ENCODE assay signal across 8 cellular contexts in genomic region chr3:121749276-121750086, GRCh38. TPM values are rescaled to one million over a fixed set of nuclear protein-coding genes. Genes with fewer than 3 reads are reported as not detected.
DNase-seq lines count a peak whose midpoint lies in the region; ATAC-seq, FAIRE-seq and TF ChIP-seq lines count a peak whose summit lies in the region.

Gene GOLGB1, minus strand, starts transcription at chr3:121749741. Its CDS starts 18,770 bp downstream, at chr3:121730971.

- no peak within 1 kb of the TSS; the same call in 1 of the 2 replicates for H2BK12ac ChIP-seq in H1 (ENCODE audit: low read depth, low read length)

- H3K9ac ChIP-seq in H1 (replicated peaks in 1 of 4; ENCODE audit: extremely low read depth in 1 of 4, low read depth in 3 of 4, low read length in 3 of 4), result peak within 1 kb of the TSS; percentile 61 to 97 (median 96)

- no peak for TF ChIP-seq CTCF in H1 (IDR thresholded peaks at IDR 0.05; ENCODE audit: control extremely low read depth in 1 of 3, insufficient read depth in 1 of 3, low read depth in 1 of 3, low read length in 3 of 3)

- peaks cover 0 to 2% of the 10 kb centered on the region in 2 experiments for H4K20me1 ChIP-seq in H1 (replicated peaks in 1 of 2; ENCODE audit: control insufficient read depth in 1 of 2, insufficient read depth in 2 of 2, low read length in 2 of 2)

- H4K8ac ChIP-seq in H1 (ENCODE audit: extremely low read depth, insufficient read depth, low read length), result peak within 1 kb of the TSS; percentile 98

- no peaks in the 10 kb centered on the region for H3K27me3 ChIP-seq in H1 (replicated peaks in 1 of 4; ENCODE audit: control insufficient read depth in 3 of 4, extremely low read depth in 1 of 4, insufficient read depth in 3 of 4, low read length in 3 of 4)

- 0 out of 2 replicates have a peak within 1 kb of the TSS, but pooled peaks have one; percentile 73 for H3K18ac ChIP-seq in H1 (ENCODE audit: extremely low read depth, low read length)

- TF ChIP-seq RAD21 in H1 (IDR thresholded peaks at IDR 0.05 in 1 of 2, conservative IDR thresholded peaks at IDR 0.05 in 1 of 2; ENCODE audit: low read depth in 2 of 2, low read length in 2 of 2), result no peak

- no peaks in the 10 kb centered on the region for H3K9me3 ChIP-seq in H1 (ENCODE audit: insufficient read depth in 2 of 2, low read depth in 1 of 2, low read length in 1 of 2)

- no peak within 1 kb of the TSS for H3K56ac ChIP-seq in H1 (replicated peaks; ENCODE audit: insufficient read length, low read depth, low read length)

- 2% methylated on average over 50 of the region's 51 CpGs; no CpG with 5 or more reads in 1 of the 2 experiments for WGBS in H1 (ENCODE audit: extremely low coverage in 1 of 2, insufficient coverage in 1 of 2, insufficient read length in 1 of 2, insufficient replicate concordance in 2 of 2, low coverage in 1 of 2, low lambda C conversion rate in 2 of 2, missing lambda C conversion rate in 1 of 2), 2 experiments

- TF ChIP-seq POLR2A in H1 (IDR thresholded peaks at IDR 0.05; ENCODE audit: control extremely low read depth in 1 of 2, low read depth in 2 of 2, low read length in 2 of 2), result peak; percentile 99 to 100

- ATAC-seq in GM21360 (IDR thresholded peaks at IDR 0.05; ENCODE audit: unreplicated experiment), result peak; percentile 95

- H2AK5ac ChIP-seq in H1 (ENCODE audit: low read depth, low read length), result no peak within 1 kb of the TSS

- no peak within 1 kb of the TSS; the same call in 1 of the 2 replicates for H2BK15ac ChIP-seq in H1 (ENCODE audit: low read length)

- H3K36me3 ChIP-seq in H1 (ENCODE audit: control insufficient read depth in 2 of 4, insufficient read depth in 4 of 4, low read length in 3 of 4), result no peaks in the 10 kb centered on the region

- POLR2A ChIA-PET in H1 (lab: Charles Lee; ENCODE audit: partially characterized antibody), result interaction anchor here (0.6 to 3.1 kb wide), 16 partner anchors 10 to 1676 kb away, joined by 3 to 8 read pairs (median 4); partner anchors contain the start of gene POLQ

- CTCF ChIA-PET in H1 (lab: Charles Lee; ENCODE audit: partially characterized antibody), result interaction anchor here (1.1 kb wide), 1 partner anchor 22 kb away, joined by 4 read pairs; no protein-coding TSS in a partner anchor

- H4K5ac ChIP-seq in H1 (ENCODE audit: insufficient read length, low read depth, low read length), result peak within 1 kb of the TSS; percentile 55

- H3K27ac ChIP-seq in H1 (ENCODE audit: low read depth, low read length), result peak within 1 kb of the TSS; percentile 93

- TF ChIP-seq EP300 in H1 (IDR thresholded peaks at IDR 0.05; ENCODE audit: borderline replicate concordance in 1 of 2, low read depth in 2 of 2, low read length in 2 of 2), result no peak

- H3K4me3 ChIP-seq in H1 (ENCODE audit: extremely low read depth in 1 of 4, insufficient read depth in 2 of 4, low read depth in 3 of 4, low read length in 4 of 4), result peak within 1 kb of the TSS; percentile 81 to 98 (median 92)

- H3K4ac ChIP-seq in H1 (replicated peaks; ENCODE audit: insufficient read length, low read depth, low read length), result peak within 1 kb of the TSS; percentile 6

- FAIRE-seq in H1 (lab: Jason Lieb, UNC), result peak; percentile 99

- H3K23ac ChIP-seq in H1 (ENCODE audit: insufficient read length), result no peak within 1 kb of the TSS

- H3K79me2 ChIP-seq in H1 (ENCODE audit: control insufficient read depth in 1 of 2, insufficient read depth in 2 of 2, low read length in 2 of 2), result peaks cover 0 to 33% of the 10 kb centered on the region in 2 experiments; a peak in 2 of 4 replicates

- peaks cover 9% of the 10 kb centered on the region for H3K23me2 ChIP-seq in H1 (ENCODE audit: low read depth, low read length)

- DNase-seq in COLO829 (ENCODE audit: low spot score), result peak; percentile 99
- DNase-seq in HT-29 (ENCODE audit: low spot score), result peak; percentile 100
- DNase-seq in NK-92 treated with Interleukin-12 subunit alpha and Interleukin-12 subunit beta, amount 100 ng/mL, for 24 hours (lab: John Stamatoyannopoulos, UW), result peak; percentile 99
- peak; percentile 93 for DNase-seq in activated CD8-positive, alpha-beta memory T cell treated with anti-CD3 and anti-CD28 coated beads for 24 hours
- DNase-seq in H1 (ENCODE audit: low read depth in 1 of 2, low spot score in 2 of 2), result peak; percentile 92 to 94
- peak; percentile 100 for DNase-seq in medulla oblongata (ENCODE audit: extremely low spot score)
- DNase-seq in stimulated activated CD8-positive, alpha-beta memory T cell treated with anti-CD3 and anti-CD28 coated beads, Interleukin-12 subunit alpha, Interleukin-12 subunit beta, amount 100 ng/mL, for 1 hour (ENCODE audit: low read depth), result peak; percentile 86

- H3K79me1 ChIP-seq in H1 (ENCODE audit: low read depth, low read length), result no peaks in the 10 kb centered on the region

- H3K14ac ChIP-seq in H1 (ENCODE audit: insufficient read length), result no peak within 1 kb of the TSS

- H3K4me2 ChIP-seq in H1 (ENCODE audit: insufficient read depth in 1 of 2, low read depth in 2 of 2, low read length in 2 of 2), result peak within 1 kb of the TSS; percentile 90 to 92

- peaks cover 0 to 5% (median 2%) of the 10 kb centered on the region in 4 experiments; a peak in 2 of 7 replicates for H3K4me1 ChIP-seq in H1 (replicated peaks in 1 of 4; ENCODE audit: control insufficient read depth in 3 of 4, insufficient read depth in 4 of 4, low read length in 3 of 4)

- H2BK5ac ChIP-seq in H1 (ENCODE audit: low read depth, low read length), result peak within 1 kb of the TSS; percentile 87

- H2AFZ ChIP-seq in H1 (ENCODE audit: low read length), result peak within 1 kb of the TSS; percentile 58; the same call in 1 of the 2 replicates

- H2BK20ac ChIP-seq in H1 (ENCODE audit: low read length), result no peak within 1 kb of the TSS

- no peak within 1 kb of the TSS for H2BK120ac ChIP-seq in H1 (replicated peaks; ENCODE audit: low read depth, low read length)

- H4K91ac ChIP-seq in H1 (replicated peaks; ENCODE audit: insufficient read length, low read length), result no peak within 1 kb of the TSS

TF ChIP-seq in H1, 55 proteins besides CTCF, POLR2A, EP300 and RAD21 (continues in another document):
- TF ChIP-seq TBP (IDR thresholded peaks at IDR 0.05; ENCODE audit: low read depth, low read length) (peak; percentile 93), ASH2L (IDR thresholded peaks at IDR 0.05; ENCODE audit: low read length) (peak; percentile 84), BACH1 (IDR thresholded peaks at IDR 0.05; ENCODE audit: low read length) (no peak), MAFK (IDR thresholded peaks at IDR 0.05; ENCODE audit: low read depth, low read length) (no peak), ATF3 (IDR thresholded peaks at IDR 0.05; ENCODE audit: insufficient read depth, low read depth, low read length) (no peak), PHF8 (conservative IDR thresholded peaks at IDR 0.05; ENCODE audit: low read depth, low read length) (peak; percentile 99), NRF1 (IDR thresholded peaks at IDR 0.05; ENCODE audit: low read depth, low read length) (no peak), ZNF274 (IDR thresholded peaks at IDR 0.05; ENCODE audit: borderline replicate concordance, extremely low read depth, low read length) (no peak), SIN3A (conservative IDR thresholded peaks at IDR 0.05 in 1 of 2, IDR thresholded peaks at IDR 0.05 in 1 of 2; ENCODE audit: low read depth in 1 of 2, low read length in 2 of 2) (peak; percentile 32 to 77; a peak in 2 of 4 replicates), SP4 (IDR thresholded peaks at IDR 0.05; ENCODE audit: low read length) (0 out of 2 replicates have a peak, but pooled peaks have one; percentile 50), SIRT6 (IDR thresholded peaks at IDR 0.05; ENCODE audit: low read length) (no peak), HDAC6 (IDR thresholded peaks at IDR 0.05; ENCODE audit: low read depth, low read length) (no peak), MAX (IDR thresholded peaks at IDR 0.05) (no peak), EGR1 (IDR thresholded peaks at IDR 0.05; ENCODE audit: borderline replicate concordance, low read depth, low read length) (0 out of 2 replicates have a peak, but pooled peaks have one; percentile 19), SUZ12 (IDR thresholded peaks at IDR 0.05; ENCODE audit: low read length) (no peak), EZH2 (IDR thresholded peaks at IDR 0.05; ENCODE audit: low read depth, low read length, severe bottlenecking) (no peak)

RNA-seq across cellular contexts. Expression of gene GOLGB1, which starts in this region (rescaled TPM):
- 20.0 and 31.8 TPM in 2 replicates for total RNA-seq in HT-29 (2014; rRNA removed; shearing (Covaris generic))
- total RNA-seq in H1 (2021; fragmentation: NEBNext Ultra II Directional; extraction: Animal tissue kit (Norgen Biotek cat#: 25700)), result 27.3 and 28.5 TPM in 2 replicates
- polyA plus RNA-seq in H1 (2011; rRNA removed), result 3.9 and 5.9 TPM in 2 replicates
- polyA plus RNA-seq in H1 (2011; cell fraction: cytosol; rRNA removed), result 7.5 TPM
- 21.4 TPM for polyA plus RNA-seq in H1 (2011; cell fraction: nucleus; rRNA removed)
- polyA plus RNA-seq in H1 (2012, experiment 1 of 2), result 15.9 to 22.2 TPM (median 17.7 TPM) in 4 replicates
- polyA plus RNA-seq in H1 (2012, experiment 2 of 2), result 0.75 TPM
- polyA plus RNA-seq in H1 (2013, experiment 1 of 2), result 21.6 TPM
- polyA plus RNA-seq in H1 (2013, experiment 2 of 2), result 20.2 TPM
- polyA minus RNA-seq in H1 (2011; rRNA and poly(A)+ RNA removed), result 12.7 and 14.9 TPM in 2 replicates
- polyA minus RNA-seq in H1 (2011; cell fraction: cytosol; rRNA and poly(A)+ RNA removed), result 12.0 TPM
- polyA minus RNA-seq in H1 (2011; cell fraction: nucleus; rRNA and poly(A)+ RNA removed), result 24.7 TPM

Comparison
In these comparisons a context has a peak if more than half of its experiments do, and no peak if none do; other contexts are left out.
1. Peak in every context shown above with its lines: DNase-seq, ATAC-seq, H3K4me3 ChIP-seq and H3K27ac ChIP-seq.